11 cellular contexts compared by ENCODE assay signal in genomic region chr5:112491257-112491656, GRCh38.
DNase-seq lines count a peak whose midpoint lies in the region; ATAC-seq and TF ChIP-seq lines count a peak whose summit lies in the region.
"Had no signal": no experiment of that assay in that cellular context is flagged by ENCODE, and none has a peak within 500 bp of the region (broad histone marks: within the 10 kb centered on the region; RNA-seq: fewer than 3 reads in every experiment).

No MANE protein-coding gene starts in this region.

- no peaks in the 10 kb centered on the region for H3K27me3 Mint-ChIP-seq in glutamatergic neuron (ENCODE audit: unreplicated experiment)

- TF ChIP-seq CTCF in GM13977 (IDR thresholded peaks at IDR 0.05; ENCODE audit: extremely low read depth, insufficient read depth, missing control alignments) (peak; percentile 25), glutamatergic neuron (IDR thresholded peaks at IDR 0.05; ENCODE audit: partially characterized antibody, unreplicated experiment) (peak; percentile 66)

- H3K36me3 Mint-ChIP-seq in glutamatergic neuron (ENCODE audit: unreplicated experiment), result no peaks in the 10 kb centered on the region

- no peak overlapping the region for H3K4me3 Mint-ChIP-seq in glutamatergic neuron (ENCODE audit: unreplicated experiment)

- DNase-seq in AG08395 (ENCODE audit: low spot score) (peak; percentile 12), GM13977 (ENCODE audit: low spot score) (no peak), RPMI7951 (ENCODE audit: low read depth) (peak; percentile 30), glutamatergic neuron (no peak), NCI-H2029 treated with DMSO at 0.1 percent for 48 hours (lab: John Stamatoyannopoulos, UW) (no peak)
- DNase-seq: activated CD4-positive, CD25-positive, alpha-beta regulatory T cell treated with anti-CD3 and anti-CD28 coated beads, Interleukin-2, amount 50 U/mL, for 72 hours; NCI-H2107; upper lobe of right lung had no signal

- no peaks in the 10 kb centered on the region for H3K4me1 Mint-ChIP-seq in glutamatergic neuron (ENCODE audit: low read depth, unreplicated experiment)

- ATAC-seq in GM21367 (IDR thresholded peaks at IDR 0.05; ENCODE audit: unreplicated experiment), result no peak
- no peak for ATAC-seq in GM21529 (IDR thresholded peaks at IDR 0.05; ENCODE audit: unreplicated experiment)
- no peak for ATAC-seq in GM21717 (IDR thresholded peaks at IDR 0.05; ENCODE audit: unreplicated experiment)
- ATAC-seq: upper lobe of right lung had no signal

- H3K9me3 Mint-ChIP-seq in glutamatergic neuron (ENCODE audit: unreplicated experiment), result no peaks in the 10 kb centered on the region

- H3K27ac Mint-ChIP-seq in glutamatergic neuron (ENCODE audit: unreplicated experiment), result no peak overlapping the region

- in situ Hi-C loops in GM13977 (cut with MboI; ENCODE audit: low pct_unique_long_range_greater_than_20kb, low sequenced_read_pairs, unreplicated experiment), result no loop called here

Comparison
In these comparisons a context has a peak if more than half of its experiments do, and no peak if none do; other contexts are left out.
1. DNase-seq: peak in AG08395 (single experiment) and RPMI7951 (single experiment); none in GM13977 (single experiment), glutamatergic neuron (single experiment) and NCI-H2029 treated with DMSO at 0.1 percent for 48 hours (single experiment).